In genomic region chr3:156781310-156782230, GRCh38 we compare ENCODE assay signal across 1 cellular context.
TF ChIP-seq lines count a peak whose summit lies in the region.

No MANE protein-coding gene starts in this region.

TF ChIP-seq in K562, 482 proteins besides CTCF, POLR2A, EP300 and RAD21 (continued from another document and continues in another):
- TF ChIP-seq CREB5 (CRISPR knock-in tag; IDR thresholded peaks at IDR 0.05) = no peak
- no peak for TF ChIP-seq MITF (IDR thresholded peaks at IDR 0.05)
- TF ChIP-seq ZNF398 (CRISPR knock-in tag; IDR thresholded peaks at IDR 0.05) = no peak
- TF ChIP-seq ZNF318 (IDR thresholded peaks at IDR 0.05; ENCODE audit: borderline replicate concordance in 1 of 2, low read depth in 1 of 2) = no peak
- TF ChIP-seq DMBX1 (CRISPR knock-in tag; IDR thresholded peaks at IDR 0.05; ENCODE audit: borderline replicate concordance) = no peak
- no peak for TF ChIP-seq E2F1 (CRISPR knock-in tag; IDR thresholded peaks at IDR 0.05)
- TF ChIP-seq ZBTB49 (CRISPR knock-in tag; IDR thresholded peaks at IDR 0.05; ENCODE audit: borderline replicate concordance) = no peak
- TF ChIP-seq ILF3 (IDR thresholded peaks at IDR 0.05; ENCODE audit: borderline replicate concordance) = no peak
- TF ChIP-seq GABPB2 (CRISPR knock-in tag; conservative IDR thresholded peaks at IDR 0.05) = no peak
- no peak for TF ChIP-seq ZNF79 (CRISPR knock-in tag; IDR thresholded peaks at IDR 0.05; ENCODE audit: low read depth)
- no peak for TF ChIP-seq NELFE (IDR thresholded peaks at IDR 0.05; ENCODE audit: insufficient read depth, insufficient read length)
- TF ChIP-seq NUFIP1 (IDR thresholded peaks at IDR 0.05; ENCODE audit: partially characterized antibody) = no peak
- no peak for TF ChIP-seq FOXK1 (CRISPR knock-in tag; IDR thresholded peaks at IDR 0.05; ENCODE audit: borderline replicate concordance)
- no peak for TF ChIP-seq CHAMP1 (IDR thresholded peaks at IDR 0.05)
- TF ChIP-seq PCBP1 (IDR thresholded peaks at IDR 0.05; ENCODE audit: low read depth, low read length, poor library complexity, severe bottlenecking) = no peak
- TF ChIP-seq ZNF57 (CRISPR knock-in tag; IDR thresholded peaks at IDR 0.05) = no peak
- TF ChIP-seq FOS (IDR thresholded peaks at IDR 0.05; ENCODE audit: extremely low read depth, insufficient read length) = peak; percentile 45
- TF ChIP-seq L3MBTL2 (IDR thresholded peaks at IDR 0.05) = peak; percentile 40; the same call in 1 of the 2 replicates
- no peak for TF ChIP-seq SP2 (IDR thresholded peaks at IDR 0.05; ENCODE audit: extremely low read depth, low read depth, low read length, poor library complexity, severe bottlenecking)
- TF ChIP-seq ZNF766 (CRISPR knock-in tag; conservative IDR thresholded peaks at IDR 0.05) = peak; percentile 75
- TF ChIP-seq CBX2 (IDR thresholded peaks at IDR 0.05; ENCODE audit: insufficient read depth, low read length, poor library complexity, severe bottlenecking) = no peak
- TF ChIP-seq MAFK (IDR thresholded peaks at IDR 0.05; ENCODE audit: low read length) = peak; percentile 79
- TF ChIP-seq ZBTB33 (CRISPR knock-in tag; IDR thresholded peaks at IDR 0.05) = no peak
- TF ChIP-seq ZNF695 (CRISPR knock-in tag; IDR thresholded peaks at IDR 0.05) = no peak
- no peak for TF ChIP-seq ILK (tag; IDR thresholded peaks at IDR 0.05; ENCODE audit: borderline replicate concordance, low read depth)
- no peak for TF ChIP-seq ZBTB9 (CRISPR knock-in tag; IDR thresholded peaks at IDR 0.05)
- TF ChIP-seq TFE3 (CRISPR knock-in tag; IDR thresholded peaks at IDR 0.05) = no peak
- no peak for TF ChIP-seq MTA1 (IDR thresholded peaks at IDR 0.05; ENCODE audit: borderline replicate concordance)
